Comparison of ENCODE assay signal across 14 cellular contexts in the genomic region with DNA sequence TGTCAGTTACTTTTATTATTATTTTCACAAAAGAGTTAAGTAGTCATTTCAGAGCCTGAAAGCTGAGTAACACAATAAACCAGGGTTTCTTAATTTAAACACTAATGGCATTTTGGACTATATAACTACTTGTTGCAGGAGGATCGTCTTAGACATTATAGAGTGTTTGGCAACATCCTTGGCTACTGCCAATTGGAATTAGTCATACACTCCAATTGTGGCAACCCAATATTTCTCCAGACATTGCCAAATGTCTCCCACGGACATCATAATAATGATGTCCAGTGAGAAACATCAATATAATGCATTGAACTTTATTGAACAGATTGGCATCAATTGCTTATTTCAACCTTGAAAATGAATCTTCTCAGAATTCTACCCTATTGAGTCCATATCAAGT.
DNase-seq lines count a peak whose midpoint lies in the region; TF ChIP-seq lines count a peak whose summit lies in the region.
"Had no signal": no experiment of that assay in that cellular context is flagged by ENCODE, and none has a peak within 500 bp of the region (broad histone marks: within the 10 kb centered on the region; RNA-seq: fewer than 3 reads in every experiment).

No MANE protein-coding gene starts in this region.

- H3K9me2 ChIP-seq in hepatocyte (replicated peaks; ENCODE audit: insufficient read depth) = no peaks in the 10 kb centered on the region
- H3K9me2 ChIP-seq in OCI-LY7 (ENCODE audit: insufficient read depth, low read length) = no peaks in the 10 kb centered on the region

- CTCF ChIA-PET in OCI-LY7 (lab: Charles Lee; ENCODE audit: unreplicated experiment) = no interaction called here

- H3K79me2 ChIP-seq in hepatocyte (no peaks in the 10 kb centered on the region), OCI-LY7 (ENCODE audit: insufficient read depth, low read depth, low read length) (no peaks in the 10 kb centered on the region)

- no TSS peak for BruUV-seq in OCI-LY7 (replicated peaks; lab: Mats Ljungman, UMichigan)

- no peaks in the 10 kb centered on the region for H3K36me3 ChIP-seq in hepatocyte (replicated peaks; ENCODE audit: insufficient read depth, low read depth)
- H3K36me3 ChIP-seq in OCI-LY7 (ENCODE audit: insufficient read depth, low read length) = no peaks in the 10 kb centered on the region
- H3K36me3 ChIP-seq: BE2C, HAP-1 had no signal

- H3K27me3 ChIP-seq in hepatocyte = no peaks in the 10 kb centered on the region
- H3K27me3 ChIP-seq: BE2C had no signal

- H3K4me3 ChIP-seq in cardiac fibroblast (replicated peaks in 1 of 2; ENCODE audit: low read depth in 2 of 2, low read length in 2 of 2) (no peak overlapping the region), hepatocyte (no peak overlapping the region), OCI-LY7 (ENCODE audit: low read depth, low read length, poor library complexity, severe bottlenecking) (no peak overlapping the region)
- H3K4me3 ChIP-seq: GM12878, HAP-1 had no signal

- peak; percentile 5 for DNase-seq in HS-5 (ENCODE audit: low read depth)
- peak; percentile 4 to 35 for DNase-seq in cardiac fibroblast (ENCODE audit: low read depth in 2 of 2)
- DNase-seq in fibroblast of peridontal ligament (ENCODE audit: extremely low read depth) = peak; percentile 35
- peak; percentile 8 for DNase-seq in stromal cell of bone marrow (ENCODE audit: low read depth)
- DNase-seq in hepatocyte (ENCODE audit: low spot score) = no peak
- no peak for DNase-seq in OCI-LY7 (ENCODE audit: low spot score)
- no peak for DNase-seq in central memory CD4-positive, alpha-beta T cell
- DNase-seq: BE2C; CD4-positive, alpha-beta memory T cell; DMS79; GOT3 had no signal

- H3K4me1 ChIP-seq in hepatocyte (ENCODE audit: insufficient read depth) = no peaks in the 10 kb centered on the region
- H3K4me1 ChIP-seq in OCI-LY7 (ENCODE audit: insufficient read depth, low read length, poor library complexity, severe bottlenecking) = no peaks in the 10 kb centered on the region
- H3K4me1 ChIP-seq: BE2C, HAP-1 had no signal

- no peak overlapping the region for H3K27ac ChIP-seq in hepatocyte
- no peak overlapping the region for H3K27ac ChIP-seq in OCI-LY7 (ENCODE audit: low read depth, low read length, poor library complexity, severe bottlenecking)
- H3K27ac ChIP-seq: C4-2B had no signal

- no peak overlapping the region for H2AFZ ChIP-seq in hepatocyte
- H2AFZ ChIP-seq in OCI-LY7 (ENCODE audit: low read length) = no peak overlapping the region

- POLR2A ChIA-PET in OCI-LY7 (lab: Charles Lee) = interaction anchor here (0.6 kb wide), 1 partner anchor 180 kb away, joined by 3 read pairs; no protein-coding TSS in a partner anchor

- TF ChIP-seq CTCF in cardiac fibroblast (IDR thresholded peaks at IDR 0.05; ENCODE audit: low read depth, low read length) (no peak), hepatocyte (IDR thresholded peaks at IDR 0.05; ENCODE audit: poor library complexity) (no peak), OCI-LY7 (conservative IDR thresholded peaks at IDR 0.05; ENCODE audit: low read length) (no peak)

- H4K20me1 ChIP-seq in hepatocyte (ENCODE audit: insufficient read depth, poor library complexity, severe bottlenecking) = no peaks in the 10 kb centered on the region
- no peaks in the 10 kb centered on the region for H4K20me1 ChIP-seq in OCI-LY7 (ENCODE audit: insufficient read depth, low read length)

- no peak overlapping the region for H3K4me2 ChIP-seq in hepatocyte
- H3K4me2 ChIP-seq in OCI-LY7 (ENCODE audit: low read length) = no peak overlapping the region

- H3K9me3 ChIP-seq in hepatocyte (ENCODE audit: low read depth) (no peaks in the 10 kb centered on the region), OCI-LY7 (ENCODE audit: low read length) (no peaks in the 10 kb centered on the region)
- H3K9me3 ChIP-seq: BE2C, HAP-1 had no signal

- WGBS in hepatocyte (ENCODE audit: low lambda C conversion rate, missing lambda C conversion rate) = 90% methylated on average over 2 of the region's 2 CpGs

- intact Hi-C loops in OCI-LY7 (cut with micrococcal nuclease; ENCODE audit: unreplicated experiment) = no loop called here

Comparison
In these comparisons a context has a peak if more than half of its experiments do, and no peak if none do; other contexts are left out.
1. DNase-seq: peak in HS-5 (single experiment), cardiac fibroblast (2 of 2), fibroblast of peridontal ligament (single experiment) and stromal cell of bone marrow (single experiment); none in hepatocyte (single experiment), OCI-LY7 (single experiment) and central memory CD4-positive, alpha-beta T cell (single experiment).